ENCODE assay signal across 11 cellular contexts in the genomic region with DNA sequence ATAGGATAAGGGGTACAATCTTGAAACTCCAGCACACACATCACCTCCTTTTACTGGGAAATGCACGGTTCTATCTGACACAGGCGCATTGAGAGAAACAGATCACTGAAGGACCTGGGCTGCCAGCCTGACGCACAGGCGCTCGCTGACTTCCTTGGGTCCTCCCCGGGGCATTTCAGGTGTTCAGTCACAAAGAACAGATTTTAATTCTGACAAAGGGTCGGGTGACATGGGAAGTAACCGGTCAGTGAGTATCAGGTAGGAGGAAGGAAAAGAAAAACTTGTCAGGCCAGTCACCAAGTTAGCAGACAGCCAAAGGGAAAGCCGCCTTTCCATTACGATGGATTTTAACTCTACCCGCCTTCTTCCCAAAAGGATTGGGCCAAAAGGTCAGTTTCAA.
"Had no signal": no experiment of that assay in that cellular context is flagged by ENCODE, and none has a peak within 500 bp of the region (broad histone marks: within the 10 kb centered on the region; RNA-seq: fewer than 3 reads in every experiment).

No MANE protein-coding gene starts in this region.

- H3K27ac ChIP-seq: lower lobe of right lung had no signal

- H3K4me3 Mint-ChIP-seq: activated T-helper 1 cell treated with anti-CD3 and anti-CD28 coated beads, Interleukin-12 subunit alpha, Interleukin-12 subunit beta, Interleukin-2, Interleukin-4 antibody, amounts not matched to agents 30 ng/mL and 10 ng/mL and 1 ng/mL, durations not matched to agents 14 hours and 24 hours and 36 hours; naive thymus-derived CD4-positive, alpha-beta T cell; stimulated activated naive CD8-positive, alpha-beta T cell treated with anti-CD3 and anti-CD28 coated beads, Interleukin-15, amount 100 ng/mL, for 72 hours had no signal

- H3K4me3 ChIP-seq: heart left ventricle, lower lobe of right lung, thoracic aorta had no signal

- DNase-seq: activated CD4-positive, alpha-beta T cell treated with anti-CD3 and anti-CD28 coated beads for 4 hours; activated naive CD4-positive, alpha-beta T cell; heart left ventricle; kidney; lower lobe of right lung; naive thymus-derived CD4-positive, alpha-beta T cell; nucleus accumbens; stimulated activated CD4-positive, alpha-beta T cell treated with anti-CD3 and anti-CD28 coated beads, Interleukin-4, amount 100 ng/mL, for 24 hours; stimulated activated naive CD8-positive, alpha-beta T cell treated with anti-CD3 and anti-CD28 coated beads, Interleukin-15, amount 100 ng/mL, for 72 hours had no signal

- H3K27me3 ChIP-seq: heart left ventricle had no signal

- H3K9me3 Mint-ChIP-seq: activated T-helper 1 cell treated with anti-CD3 and anti-CD28 coated beads, Interleukin-12 subunit alpha, Interleukin-12 subunit beta, Interleukin-2, Interleukin-4 antibody, amounts not matched to agents 30 ng/mL and 10 ng/mL and 1 ng/mL, durations not matched to agents 14 hours and 24 hours and 36 hours; stimulated activated naive CD8-positive, alpha-beta T cell treated with anti-CD3 and anti-CD28 coated beads, Interleukin-15, amount 100 ng/mL, for 72 hours had no signal

- H3K9me3 ChIP-seq: heart left ventricle, lower lobe of right lung, thoracic aorta had no signal

- H3K36me3 Mint-ChIP-seq: naive thymus-derived CD4-positive, alpha-beta T cell had no signal

- ATAC-seq: lower lobe of right lung; naive thymus-derived CD4-positive, alpha-beta T cell; stimulated activated naive CD8-positive, alpha-beta T cell treated with anti-CD3 and anti-CD28 coated beads, Interleukin-15, amount 100 ng/mL, for 72 hours had no signal

- H3K36me3 ChIP-seq: lower lobe of right lung, thoracic aorta had no signal

- H3K27ac Mint-ChIP-seq: activated T-helper 1 cell treated with anti-CD3 and anti-CD28 coated beads, Interleukin-12 subunit alpha, Interleukin-12 subunit beta, Interleukin-2, Interleukin-4 antibody, amounts not matched to agents 30 ng/mL and 10 ng/mL and 1 ng/mL, durations not matched to agents 14 hours and 24 hours and 36 hours; naive thymus-derived CD4-positive, alpha-beta T cell; stimulated activated naive CD8-positive, alpha-beta T cell treated with anti-CD3 and anti-CD28 coated beads, Interleukin-15, amount 100 ng/mL, for 72 hours had no signal
